1 cellular context compared by ENCODE assay signal in the genomic region with DNA sequence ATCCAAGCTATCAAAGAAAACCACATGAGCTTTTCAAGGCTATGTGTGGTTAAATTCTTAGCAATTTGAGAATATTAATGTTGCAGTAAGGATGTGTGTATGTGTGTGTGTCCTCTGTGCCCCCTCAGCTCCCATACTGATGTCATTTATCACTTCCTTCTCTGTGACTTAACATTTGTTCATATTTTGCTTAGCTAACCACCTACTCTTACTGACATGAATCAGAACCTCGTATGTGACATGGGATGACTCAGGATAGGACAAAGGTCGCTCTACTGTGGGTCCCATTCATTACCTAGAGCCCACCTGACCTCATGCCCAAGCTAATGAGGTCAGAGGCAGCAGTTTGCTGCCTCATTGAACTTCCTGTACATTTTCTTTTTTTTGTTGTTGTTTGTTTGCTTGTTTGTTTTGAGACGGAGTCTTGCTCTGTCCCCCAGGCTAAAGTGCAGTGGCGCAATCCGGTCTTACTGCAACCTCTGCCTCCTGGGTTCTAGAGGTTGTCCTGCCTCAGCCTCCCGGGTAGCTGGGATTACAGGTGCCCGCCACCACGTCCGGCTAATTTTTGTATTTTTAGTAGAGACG.
TF ChIP-seq lines count a peak whose summit lies in the region.

No MANE protein-coding gene starts in this region.

TF ChIP-seq in HepG2, 621 proteins besides CTCF, POLR2A, EP300 and RAD21 (continued from another document and continues in another):
- peak; percentile 74; the same call in 1 of the 2 replicates for TF ChIP-seq ZNF724P (CRISPR knock-in tag; IDR thresholded peaks at IDR 0.05; ENCODE audit: borderline replicate concordance)
- no peak for TF ChIP-seq ZNF773 (CRISPR knock-in tag; IDR thresholded peaks at IDR 0.05; ENCODE audit: borderline replicate concordance)
- peak; percentile 36 for TF ChIP-seq SOX5 (CRISPR knock-in tag; IDR thresholded peaks at IDR 0.05; ENCODE audit: borderline replicate concordance)
- TF ChIP-seq ZNF589 (CRISPR knock-in tag; conservative IDR thresholded peaks at IDR 0.05), result peak; percentile 75
- 0 out of 2 replicates have a peak, but pooled peaks have one; percentile 26 for TF ChIP-seq TGIF2 (CRISPR knock-in tag; IDR thresholded peaks at IDR 0.05)
- TF ChIP-seq KDM4B (CRISPR knock-in tag; IDR thresholded peaks at IDR 0.05), result no peak
- peak; percentile 59 for TF ChIP-seq PAXIP1 (CRISPR knock-in tag; conservative IDR thresholded peaks at IDR 0.05)
- peak; percentile 51 for TF ChIP-seq NFE2L2 (IDR thresholded peaks at IDR 0.05; ENCODE audit: low read length)
- TF ChIP-seq NR2F1 (CRISPR knock-in tag; IDR thresholded peaks at IDR 0.05), result peak in 1 of 2 experiments; percentile 51; a peak in 1 of 4 replicates
- TF ChIP-seq PPARG (CRISPR knock-in tag; conservative IDR thresholded peaks at IDR 0.05), result peak; percentile 40; the same call in 1 of the 2 replicates
- peak; percentile 57 for TF ChIP-seq XRCC5 (optimal IDR thresholded peaks at IDR 0.05; ENCODE audit: low read length)
- TF ChIP-seq YEATS2 (CRISPR knock-in tag; IDR thresholded peaks at IDR 0.05; ENCODE audit: borderline replicate concordance), result 0 out of 2 replicates have a peak, but pooled peaks have one; percentile 44
- no peak for TF ChIP-seq ZNF296 (CRISPR knock-in tag; conservative IDR thresholded peaks at IDR 0.05)
- no peak for TF ChIP-seq SRF (IDR thresholded peaks at IDR 0.05; ENCODE audit: low read depth, low read length)
- TF ChIP-seq HOXA7 (CRISPR knock-in tag; IDR thresholded peaks at IDR 0.05), result no peak
- peak; percentile 80 for TF ChIP-seq ZNF687 (CRISPR knock-in tag; IDR thresholded peaks at IDR 0.05)
- TF ChIP-seq, protein P1, sequence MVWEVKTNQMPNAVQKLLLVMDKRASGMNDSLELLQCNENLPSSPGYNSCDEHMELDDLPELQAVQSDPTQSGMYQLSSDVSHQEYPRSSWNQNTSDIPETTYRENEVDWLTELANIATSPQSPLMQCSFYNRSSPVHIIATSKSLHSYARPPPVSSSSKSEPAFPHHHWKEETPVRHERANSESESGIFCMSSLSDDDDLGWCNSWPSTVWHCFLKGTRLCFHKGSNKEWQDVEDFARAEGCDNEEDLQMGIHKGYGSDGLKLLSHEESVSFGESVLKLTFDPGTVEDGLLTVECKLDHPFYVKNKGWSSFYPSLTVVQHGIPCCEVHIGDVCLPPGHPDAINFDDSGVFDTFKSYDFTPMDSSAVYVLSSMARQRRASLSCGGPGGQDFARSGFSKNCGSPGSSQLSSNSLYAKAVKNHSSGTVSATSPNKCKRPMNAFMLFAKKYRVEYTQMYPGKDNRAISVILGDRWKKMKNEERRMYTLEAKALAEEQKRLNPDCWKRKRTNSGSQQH (CRISPR knock-in tag; IDR thresholded peaks at IDR 0.05; ENCODE audit: low read depth), result peak; percentile 57; the same call in 1 of the 2 replicates
- TF ChIP-seq KDM5B (CRISPR knock-in tag; IDR thresholded peaks at IDR 0.05; ENCODE audit: borderline replicate concordance), result peak; percentile 45; the same call in 1 of the 2 replicates
- no peak; the same call in 1 of the 2 replicates for TF ChIP-seq ZNF792 (CRISPR knock-in tag; IDR thresholded peaks at IDR 0.05)
- peak; percentile 83 for TF ChIP-seq MED1 (CRISPR knock-in tag; IDR thresholded peaks at IDR 0.05)
- peak; percentile 30; the same call in 1 of the 2 replicates for TF ChIP-seq FOXO1 (CRISPR knock-in tag; IDR thresholded peaks at IDR 0.05)
- TF ChIP-seq RARA (CRISPR knock-in tag; IDR thresholded peaks at IDR 0.05), result peak; percentile 61; the same call in 1 of the 2 replicates
- TF ChIP-seq SALL2 (CRISPR knock-in tag; IDR thresholded peaks at IDR 0.05), result 0 out of 2 replicates have a peak, but pooled peaks have one; percentile 59
- no peak for TF ChIP-seq ZNF891 (CRISPR knock-in tag; IDR thresholded peaks at IDR 0.05)
- peak; percentile 66 for TF ChIP-seq TBX2 (CRISPR knock-in tag; IDR thresholded peaks at IDR 0.05; ENCODE audit: borderline replicate concordance)
- TF ChIP-seq ZBTB38 (CRISPR knock-in tag; IDR thresholded peaks at IDR 0.05), result no peak
- peak; percentile 98 for TF ChIP-seq ZNF441 (CRISPR knock-in tag; IDR thresholded peaks at IDR 0.05; ENCODE audit: borderline replicate concordance)
- 0 out of 2 replicates have a peak, but pooled peaks have one; percentile 45 for TF ChIP-seq ATF7-NPFF (CRISPR knock-in tag; IDR thresholded peaks at IDR 0.05; ENCODE audit: low read depth)
- TF ChIP-seq HNF4A (CRISPR knock-in tag; IDR thresholded peaks at IDR 0.05), result peak; percentile 42; the same call in 1 of the 2 replicates
- TF ChIP-seq POLR2G (IDR thresholded peaks at IDR 0.05; ENCODE audit: low read depth, low read length), result no peak
- TF ChIP-seq, protein P2, sequence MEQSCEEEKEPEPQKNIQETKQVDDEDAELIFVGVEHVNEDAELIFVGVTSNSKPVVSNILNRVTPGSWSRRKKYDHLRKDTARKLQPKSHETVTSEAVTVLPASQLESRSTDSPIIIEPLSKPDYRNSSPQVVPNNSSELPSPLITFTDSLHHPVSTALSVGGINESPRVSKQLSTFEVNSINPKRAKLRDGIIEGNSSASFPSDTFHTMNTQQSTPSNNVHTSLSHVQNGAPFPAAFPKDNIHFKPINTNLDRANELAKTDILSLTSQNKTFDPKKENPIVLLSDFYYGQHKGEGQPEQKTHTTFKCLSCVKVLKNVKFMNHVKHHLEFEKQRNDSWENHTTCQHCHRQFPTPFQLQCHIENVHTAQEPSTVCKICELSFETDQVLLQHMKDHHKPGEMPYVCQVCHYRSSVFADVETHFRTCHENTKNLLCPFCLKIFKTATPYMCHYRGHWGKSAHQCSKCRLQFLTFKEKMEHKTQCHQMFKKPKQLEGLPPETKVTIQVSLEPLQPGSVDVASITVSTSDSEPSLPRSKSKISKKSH (CRISPR knock-in tag; IDR thresholded peaks at IDR 0.05; ENCODE audit: borderline replicate concordance), result no peak
- 0 out of 2 replicates have a peak, but pooled peaks have one; percentile 65 for TF ChIP-seq NCOA1 (CRISPR knock-in tag; IDR thresholded peaks at IDR 0.05)
- TF ChIP-seq ISX (CRISPR knock-in tag; conservative IDR thresholded peaks at IDR 0.05), result no peak
- TF ChIP-seq ZNF430 (CRISPR knock-in tag; IDR thresholded peaks at IDR 0.05), result 0 out of 2 replicates have a peak, but pooled peaks have one; percentile 32
- 0 out of 2 replicates have a peak, but pooled peaks have one; percentile 37 for TF ChIP-seq ZNF225 (CRISPR knock-in tag; IDR thresholded peaks at IDR 0.05)
- peak; percentile 85 for TF ChIP-seq HOXA3 (CRISPR knock-in tag; IDR thresholded peaks at IDR 0.05)
- TF ChIP-seq ZIK1 (CRISPR knock-in tag; IDR thresholded peaks at IDR 0.05; ENCODE audit: borderline replicate concordance, low read depth), result no peak
- TF ChIP-seq, protein P3, sequence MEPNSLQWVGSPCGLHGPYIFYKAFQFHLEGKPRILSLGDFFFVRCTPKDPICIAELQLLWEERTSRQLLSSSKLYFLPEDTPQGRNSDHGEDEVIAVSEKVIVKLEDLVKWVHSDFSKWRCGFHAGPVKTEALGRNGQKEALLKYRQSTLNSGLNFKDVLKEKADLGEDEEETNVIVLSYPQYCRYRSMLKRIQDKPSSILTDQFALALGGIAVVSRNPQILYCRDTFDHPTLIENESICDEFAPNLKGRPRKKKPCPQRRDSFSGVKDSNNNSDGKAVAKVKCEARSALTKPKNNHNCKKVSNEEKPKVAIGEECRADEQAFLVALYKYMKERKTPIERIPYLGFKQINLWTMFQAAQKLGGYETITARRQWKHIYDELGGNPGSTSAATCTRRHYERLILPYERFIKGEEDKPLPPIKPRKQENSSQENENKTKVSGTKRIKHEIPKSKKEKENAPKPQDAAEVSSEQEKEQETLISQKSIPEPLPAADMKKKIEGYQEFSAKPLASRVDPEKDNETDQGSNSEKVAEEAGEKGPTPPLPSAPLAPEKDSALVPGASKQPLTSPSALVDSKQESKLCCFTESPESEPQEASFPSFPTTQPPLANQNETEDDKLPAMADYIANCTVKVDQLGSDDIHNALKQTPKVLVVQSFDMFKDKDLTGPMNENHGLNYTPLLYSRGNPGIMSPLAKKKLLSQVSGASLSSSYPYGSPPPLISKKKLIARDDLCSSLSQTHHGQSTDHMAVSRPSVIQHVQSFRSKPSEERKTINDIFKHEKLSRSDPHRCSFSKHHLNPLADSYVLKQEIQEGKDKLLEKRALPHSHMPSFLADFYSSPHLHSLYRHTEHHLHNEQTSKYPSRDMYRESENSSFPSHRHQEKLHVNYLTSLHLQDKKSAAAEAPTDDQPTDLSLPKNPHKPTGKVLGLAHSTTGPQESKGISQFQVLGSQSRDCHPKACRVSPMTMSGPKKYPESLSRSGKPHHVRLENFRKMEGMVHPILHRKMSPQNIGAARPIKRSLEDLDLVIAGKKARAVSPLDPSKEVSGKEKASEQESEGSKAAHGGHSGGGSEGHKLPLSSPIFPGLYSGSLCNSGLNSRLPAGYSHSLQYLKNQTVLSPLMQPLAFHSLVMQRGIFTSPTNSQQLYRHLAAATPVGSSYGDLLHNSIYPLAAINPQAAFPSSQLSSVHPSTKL (CRISPR knock-in tag; IDR thresholded peaks at IDR 0.05), result peak; percentile 64; the same call in 1 of the 2 replicates
- TF ChIP-seq ZNF768 (CRISPR knock-in tag; IDR thresholded peaks at IDR 0.05), result 0 out of 2 replicates have a peak, but pooled peaks have one; percentile 14
- 0 out of 2 replicates have a peak, but pooled peaks have one; percentile 8 for TF ChIP-seq GATA4 (IDR thresholded peaks at IDR 0.05; ENCODE audit: borderline replicate concordance, low read depth)
- peak in 1 of 2 experiments; percentile 11; a peak in 1 of 4 replicates for TF ChIP-seq KLF16 (CRISPR knock-in tag; IDR thresholded peaks at IDR 0.05)
- TF ChIP-seq MEIS1 (CRISPR knock-in tag; IDR thresholded peaks at IDR 0.05; ENCODE audit: borderline replicate concordance), result peak; percentile 63; the same call in 1 of the 2 replicates
- TF ChIP-seq, protein P4, sequence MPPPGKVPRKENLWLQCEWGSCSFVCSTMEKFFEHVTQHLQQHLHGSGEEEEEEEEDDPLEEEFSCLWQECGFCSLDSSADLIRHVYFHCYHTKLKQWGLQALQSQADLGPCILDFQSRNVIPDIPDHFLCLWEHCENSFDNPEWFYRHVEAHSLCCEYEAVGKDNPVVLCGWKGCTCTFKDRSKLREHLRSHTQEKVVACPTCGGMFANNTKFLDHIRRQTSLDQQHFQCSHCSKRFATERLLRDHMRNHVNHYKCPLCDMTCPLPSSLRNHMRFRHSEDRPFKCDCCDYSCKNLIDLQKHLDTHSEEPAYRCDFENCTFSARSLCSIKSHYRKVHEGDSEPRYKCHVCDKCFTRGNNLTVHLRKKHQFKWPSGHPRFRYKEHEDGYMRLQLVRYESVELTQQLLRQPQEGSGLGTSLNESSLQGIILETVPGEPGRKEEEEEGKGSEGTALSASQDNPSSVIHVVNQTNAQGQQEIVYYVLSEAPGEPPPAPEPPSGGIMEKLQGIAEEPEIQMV (CRISPR knock-in tag; IDR thresholded peaks at IDR 0.05; ENCODE audit: low read depth), result no peak
- no peak for TF ChIP-seq NFKB2 (CRISPR knock-in tag; IDR thresholded peaks at IDR 0.05; ENCODE audit: borderline replicate concordance)
- TF ChIP-seq DMAP1 (CRISPR knock-in tag; IDR thresholded peaks at IDR 0.05), result 0 out of 2 replicates have a peak, but pooled peaks have one; percentile 43
- TF ChIP-seq, protein P5, sequence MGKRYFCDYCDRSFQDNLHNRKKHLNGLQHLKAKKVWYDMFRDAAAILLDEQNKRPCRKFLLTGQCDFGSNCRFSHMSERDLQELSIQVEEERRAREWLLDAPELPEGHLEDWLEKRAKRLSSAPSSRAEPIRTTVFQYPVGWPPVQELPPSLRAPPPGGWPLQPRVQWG (CRISPR knock-in tag; IDR thresholded peaks at IDR 0.05; ENCODE audit: borderline replicate concordance, low read depth), result no peak
- no peak for TF ChIP-seq ZNF644 (CRISPR knock-in tag; IDR thresholded peaks at IDR 0.05; ENCODE audit: low read depth)
- peak; percentile 94 for TF ChIP-seq FOSL2 (CRISPR knock-in tag; IDR thresholded peaks at IDR 0.05)
- peak; percentile 66 for TF ChIP-seq ARNT2 (CRISPR knock-in tag; IDR thresholded peaks at IDR 0.05; ENCODE audit: low read depth)
